15 cellular contexts compared by ENCODE assay signal in the genomic region with DNA sequence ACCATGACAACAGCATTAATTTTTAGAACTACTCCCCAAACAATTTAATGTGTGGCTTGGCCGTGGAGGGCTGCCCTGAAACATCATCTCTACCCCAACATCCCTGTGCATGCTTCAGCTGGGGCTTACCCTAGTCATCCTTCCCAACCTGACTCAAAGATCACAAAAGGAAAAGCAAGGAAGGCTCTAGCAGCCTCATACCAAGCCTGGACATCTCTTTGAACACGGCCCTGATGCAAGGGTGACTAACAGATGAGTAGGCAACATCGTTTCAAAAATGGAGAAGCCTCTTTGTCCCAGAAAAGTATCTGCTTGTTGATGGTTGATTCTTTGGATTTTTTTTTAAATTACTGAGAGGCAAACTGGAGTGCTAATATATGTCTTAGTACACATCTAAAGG.
DNase-seq lines count a peak whose midpoint lies in the region; ATAC-seq and TF ChIP-seq lines count a peak whose summit lies in the region.
"Had no signal": no experiment of that assay in that cellular context is flagged by ENCODE, and none has a peak within 500 bp of the region (broad histone marks: within the 10 kb centered on the region; RNA-seq: fewer than 3 reads in every experiment).

No MANE protein-coding gene starts in this region.

- peak overlapping the region; percentile 0; the same call in 1 of the 2 replicates for H3K18ac ChIP-seq in IMR-90 (ENCODE audit: low read depth, low read length)

- H3K27me3 ChIP-seq in IMR-90 (ENCODE audit: control insufficient read depth, insufficient read depth, low read length) (no peaks in the 10 kb centered on the region), brain microvascular endothelial cell (replicated peaks) (no peaks in the 10 kb centered on the region), thyroid gland (no peaks in the 10 kb centered on the region)
- H3K27me3 ChIP-seq: BE2C had no signal

- no peak for TF ChIP-seq POLR2A in IMR-90 (IDR thresholded peaks at IDR 0.05; ENCODE audit: low read depth, low read length)
- TF ChIP-seq POLR2A in thyroid gland (IDR thresholded peaks at IDR 0.05), result no peak

- H2BK15ac ChIP-seq in IMR-90 (ENCODE audit: low read depth, low read length), result no peak overlapping the region

- H2BK120ac ChIP-seq in IMR-90 (ENCODE audit: low read depth, low read length), result peak overlapping the region; percentile 61; the same call in 1 of the 2 replicates

- WGBS in IMR-90 (ENCODE audit: extremely low coverage in 2 of 2, insufficient read length in 1 of 2), 2 experiments, result no CpG with 5 or more reads among the region's 3 CpGs
- WGBS in thyroid gland, 2 donors, result 90 to 93% methylated on average over 3 of the region's 3 CpGs

- CTCF ChIA-PET in IMR-90 (lab: Yijun Ruan, JAX), result interaction anchor here (0.5 kb wide), 1 partner anchor 338 kb away, joined by 3 read pairs; no protein-coding TSS in a partner anchor

- peak overlapping the region; percentile 17 for H2AK9ac ChIP-seq in IMR-90 (replicated peaks; ENCODE audit: low read depth, low read length, poor library complexity)

- no peak overlapping the region for H3K56ac ChIP-seq in IMR-90 (ENCODE audit: extremely low read depth, insufficient read depth, low read length)

- H4K8ac ChIP-seq in IMR-90 (ENCODE audit: low read depth in 2 of 2, low read length in 2 of 2), result peak overlapping the region in 1 of 2 experiments; percentile 64; a peak in 1 of 4 replicates

- H2AK5ac ChIP-seq in IMR-90 (ENCODE audit: low read depth, low read length), result peak overlapping the region; percentile 86; the same call in 1 of the 2 replicates

- H3K4me3 ChIP-seq in IMR-90 (ENCODE audit: insufficient read depth, low read depth, low read length) (no peak overlapping the region), brain microvascular endothelial cell (ENCODE audit: low read depth, low read length) (no peak overlapping the region), thyroid gland (replicated peaks in 1 of 3) (no peak overlapping the region)
- H3K4me3 ChIP-seq: PC-9 had no signal

- H3K9me3 ChIP-seq in IMR-90 (ENCODE audit: control insufficient read depth, insufficient read depth, low read length) (no peaks in the 10 kb centered on the region), thyroid gland (no peaks in the 10 kb centered on the region)
- H3K9me3 ChIP-seq: BE2C had no signal

- in situ Hi-C loops in IMR-90 (cut with MboI; ENCODE audit: low sequenced_read_pairs), result loop anchor here (10.0 kb wide), 3 partner anchors 75 to 355 kb away; no protein-coding TSS in a partner anchor
- in situ Hi-C loops in brain microvascular endothelial cell (cut with HindIII; ENCODE audit: low pct_ligation_motif_present, low sequenced_read_pairs), result no loop called here

- TF ChIP-seq RAD21 in IMR-90 (IDR thresholded peaks at IDR 0.05; ENCODE audit: low read length), result no peak; the same call in 1 of the 2 replicates

- DNase-seq in AG20443 (ENCODE audit: low spot score), result peak; percentile 75
- DNase-seq in IMR-90, result peak; percentile 88
- DNase-seq in brain microvascular endothelial cell, result peak; percentile 64
- DNase-seq in kidney tubule cell (ENCODE audit: low spot score), result peak; percentile 35
- DNase-seq in iPS-NIHi11 (ENCODE audit: low spot score), result no peak
- DNase-seq in thyroid gland, result no peak
- DNase-seq: BE2C, DMS 273 treated with DMSO at 0.1 percent for 48 hours, left ventricle myocardium superior, NCI-H2081 treated with DMSO at 0.1 percent for 48 hours, NCI-H526, PC-9 had no signal

- H2AFZ ChIP-seq in IMR-90 (replicated peaks; ENCODE audit: low read length, poor library complexity), result peak overlapping the region; percentile 50
- H2AFZ ChIP-seq: PC-9 had no signal

- TF ChIP-seq CTCF in IMR-90 (conservative IDR thresholded peaks at IDR 0.05; ENCODE audit: low read depth, low read length), result no peak
- TF ChIP-seq CTCF in brain microvascular endothelial cell (IDR thresholded peaks at IDR 0.05; ENCODE audit: low read depth, low read length, missing control alignments), result no peak
- TF ChIP-seq CTCF in thyroid gland (IDR thresholded peaks at IDR 0.05), result no peak

- H3K27ac ChIP-seq in IMR-90 (ENCODE audit: insufficient read depth, low read length) (peak overlapping the region; percentile 21; the same call in 1 of the 2 replicates), brain microvascular endothelial cell (no peak overlapping the region), thyroid gland (no peak overlapping the region)
- H3K27ac ChIP-seq: PC-9 had no signal

- peak overlapping the region; percentile 6 for H2BK5ac ChIP-seq in IMR-90 (ENCODE audit: low read depth, low read length, poor library complexity, severe bottlenecking)

- BruUV-seq in IMR-90 (replicated peaks; lab: Mats Ljungman, UMichigan), result no TSS peak

- no peak overlapping the region for H4K5ac ChIP-seq in IMR-90 (ENCODE audit: low read depth, low read length)

- POLR2A ChIA-PET in IMR-90 (lab: Charles Lee; ENCODE audit: unreplicated experiment), result no interaction called here

- no peak overlapping the region for H2BK20ac ChIP-seq in IMR-90 (ENCODE audit: low read depth, low read length)

- dilution Hi-C loops in IMR-90 (cut with HindIII; ENCODE audit: low sequenced_read_pairs, unreplicated experiment), result no loop called here

- no peak overlapping the region for H3K9ac ChIP-seq in IMR-90 (ENCODE audit: low read depth, low read length)

- peaks cover 3 to 8% of the 10 kb centered on the region in 2 experiments; a peak in 1 of 4 replicates for H3K79me1 ChIP-seq in IMR-90 (ENCODE audit: low read depth in 1 of 2, low read length in 2 of 2)

- intact Hi-C loops in IMR-90 (cut with micrococcal nuclease) (loop anchor here (10.0 kb wide), 2 partner anchors 55 to 355 kb away; no protein-coding TSS in a partner anchor), thyroid gland (cut with DNase I) (no loop called here)

- H3K23ac ChIP-seq in IMR-90 (ENCODE audit: low read depth, low read length), result no peak overlapping the region; the same call in 1 of the 2 replicates

- peak overlapping the region; percentile 54 for H3K14ac ChIP-seq in IMR-90 (replicated peaks; ENCODE audit: low read depth, low read length)

- H3K4ac ChIP-seq in IMR-90 (ENCODE audit: low read depth, low read length), result peak overlapping the region; percentile 22; the same call in 1 of the 2 replicates

- H3K36me3 ChIP-seq in IMR-90 (ENCODE audit: control insufficient read depth, insufficient read depth, low read length), result no peaks in the 10 kb centered on the region
- no peaks in the 10 kb centered on the region for H3K36me3 ChIP-seq in brain microvascular endothelial cell (replicated peaks)
- H3K36me3 ChIP-seq in thyroid gland, result no peaks in the 10 kb centered on the region
- H3K36me3 ChIP-seq: BE2C had no signal

- H3K9me1 ChIP-seq in IMR-90 (ENCODE audit: insufficient read depth, low read length), result peaks cover 4% of the 10 kb centered on the region; the same call in 1 of the 2 replicates

- peak overlapping the region; percentile 20 for H3K4me2 ChIP-seq in IMR-90 (ENCODE audit: low read depth, low read length)
- H3K4me2 ChIP-seq: PC-9 had no signal

- H4K91ac ChIP-seq in IMR-90 (ENCODE audit: insufficient read depth, low read depth, low read length), result no peak overlapping the region

- H4K20me1 ChIP-seq in IMR-90 (ENCODE audit: insufficient read depth, low read length), result no peaks in the 10 kb centered on the region

- ATAC-seq in IMR-90 (ENCODE audit: low read depth), result peak; percentile 94
- ATAC-seq in GM21381 (IDR thresholded peaks at IDR 0.05; ENCODE audit: unreplicated experiment), result no peak
- no peak for ATAC-seq in HG03432 (IDR thresholded peaks at IDR 0.05; ENCODE audit: unreplicated experiment)
- ATAC-seq: esophagus mucosa, left ventricle myocardium superior had no signal

- H3K4me1 ChIP-seq in IMR-90 (ENCODE audit: control insufficient read depth, insufficient read depth, low read length), result peaks cover 4% of the 10 kb centered on the region; the same call in 1 of the 2 replicates
- H3K4me1 ChIP-seq in thyroid gland, result no peaks in the 10 kb centered on the region

TF ChIP-seq in IMR-90, 13 proteins besides CTCF, POLR2A, EP300 and RAD21:
- TF ChIP-seq BHLHE40 (IDR thresholded peaks at IDR 0.05; ENCODE audit: low read depth, low read length), result no peak
- no peak for TF ChIP-seq USF2 (IDR thresholded peaks at IDR 0.05; ENCODE audit: low read depth, low read length)
- peak; percentile 78 for TF ChIP-seq CEBPB (IDR thresholded peaks at IDR 0.05; ENCODE audit: low read depth, low read length)
- TF ChIP-seq RCOR1 (IDR thresholded peaks at IDR 0.05; ENCODE audit: insufficient replicate concordance, low read length), result peak; percentile 78
- TF ChIP-seq MAFK (IDR thresholded peaks at IDR 0.05; ENCODE audit: low read depth, low read length), result peak; percentile 2; the same call in 1 of the 2 replicates
- TF ChIP-seq NFE2L2 (IDR thresholded peaks at IDR 0.05; ENCODE audit: low read depth, low read length), result peak; percentile 31; the same call in 1 of the 2 replicates
- peak; percentile 55 for TF ChIP-seq FOS (IDR thresholded peaks at IDR 0.05; ENCODE audit: low read depth, low read length)
- TF ChIP-seq RFX5 (IDR thresholded peaks at IDR 0.05; ENCODE audit: low read depth, low read length), result no peak
- no peak for TF ChIP-seq MXI1 (IDR thresholded peaks at IDR 0.05; ENCODE audit: borderline replicate concordance, low read depth, low read length)

Comparison
In these comparisons a context has a peak if more than half of its experiments do, and no peak if none do; other contexts are left out.
1. DNase-seq: peak in AG20443 (single experiment), IMR-90 (single experiment), brain microvascular endothelial cell (single experiment) and kidney tubule cell (single experiment); none in iPS-NIHi11 (single experiment) and thyroid gland (0 of 2).